1 cellular context compared by ENCODE assay signal in genomic region chr19:54115071-54116063, GRCh38.
TF ChIP-seq lines count a peak whose summit lies in the region.

Gene PRPF31, plus strand, starts transcription at chr19:54115754. Its CDS starts 2,525 bp downstream, at chr19:54118279.
Gene TFPT, minus strand, starts transcription at chr19:54115657. Its CDS starts 388 bp downstream, at chr19:54115269.

TF ChIP-seq in HepG2, 621 proteins besides CTCF, POLR2A, EP300 and RAD21 (continued from another document and continues in another):
- TF ChIP-seq ZNF639 (CRISPR knock-in tag; conservative IDR thresholded peaks at IDR 0.05): peak; percentile 86
- TF ChIP-seq ZNF777 (CRISPR knock-in tag; IDR thresholded peaks at IDR 0.05): no peak
- no peak for TF ChIP-seq SOX13 (IDR thresholded peaks at IDR 0.05)
- TF ChIP-seq SOX13 (CRISPR knock-in tag; conservative IDR thresholded peaks at IDR 0.05 in 1 of 2, IDR thresholded peaks at IDR 0.05 in 1 of 2): no peak; a peak in 2 of 4 replicates
- no peak; the same call in 1 of the 2 replicates for TF ChIP-seq CAMTA2 (CRISPR knock-in tag; IDR thresholded peaks at IDR 0.05; ENCODE audit: borderline replicate concordance)
- no peak for TF ChIP-seq EED (CRISPR knock-in tag; IDR thresholded peaks at IDR 0.05)
- TF ChIP-seq ZNF878 (CRISPR knock-in tag; IDR thresholded peaks at IDR 0.05): no peak; the same call in 1 of the 2 replicates
- 0 out of 2 replicates have a peak, but pooled peaks have one; percentile 42 for TF ChIP-seq ZNF136 (CRISPR knock-in tag; IDR thresholded peaks at IDR 0.05; ENCODE audit: low read depth)
- TF ChIP-seq TFDP2 (CRISPR knock-in tag; IDR thresholded peaks at IDR 0.05): peak; percentile 75; the same call in 1 of the 2 replicates
- TF ChIP-seq DDIT3 (CRISPR knock-in tag; IDR thresholded peaks at IDR 0.05): no peak
- TF ChIP-seq ARID5B (CRISPR knock-in tag; IDR thresholded peaks at IDR 0.05): peak; percentile 25; the same call in 1 of the 2 replicates
- no peak for TF ChIP-seq NR3C1 (CRISPR knock-in tag; IDR thresholded peaks at IDR 0.05)
- no peak for TF ChIP-seq ZNF264 (CRISPR knock-in tag; IDR thresholded peaks at IDR 0.05)
- peak; percentile 84 for TF ChIP-seq ARID3A (IDR thresholded peaks at IDR 0.05; ENCODE audit: low read depth, low read length)
- TF ChIP-seq THAP11 (CRISPR knock-in tag; IDR thresholded peaks at IDR 0.05): peak; percentile 99
- no peak; the same call in 1 of the 2 replicates for TF ChIP-seq PAWR (CRISPR knock-in tag; IDR thresholded peaks at IDR 0.05; ENCODE audit: borderline replicate concordance)
- peak; percentile 54; the same call in 1 of the 2 replicates for TF ChIP-seq IKZF5 (CRISPR knock-in tag; IDR thresholded peaks at IDR 0.05)
- TF ChIP-seq SNAPC5 (CRISPR knock-in tag; IDR thresholded peaks at IDR 0.05; ENCODE audit: borderline replicate concordance): no peak
- TF ChIP-seq PLSCR1 (CRISPR knock-in tag; IDR thresholded peaks at IDR 0.05; ENCODE audit: borderline replicate concordance): no peak
- TF ChIP-seq SMAD1 (CRISPR knock-in tag; IDR thresholded peaks at IDR 0.05; ENCODE audit: borderline replicate concordance, low read depth): peak; percentile 88
- TF ChIP-seq ZNF550 (CRISPR knock-in tag; IDR thresholded peaks at IDR 0.05; ENCODE audit: borderline replicate concordance): no peak
- TF ChIP-seq BRF2 (CRISPR knock-in tag; IDR thresholded peaks at IDR 0.05): no peak
- no peak for TF ChIP-seq ZNF646 (CRISPR knock-in tag; IDR thresholded peaks at IDR 0.05)
- no peak for TF ChIP-seq SMC3 (IDR thresholded peaks at IDR 0.05; ENCODE audit: low read length)
- TF ChIP-seq PBX2 (CRISPR knock-in tag; IDR thresholded peaks at IDR 0.05): no peak
- TF ChIP-seq NFE2L2 (IDR thresholded peaks at IDR 0.05; ENCODE audit: low read length): no peak
- TF ChIP-seq AGO2 (optimal IDR thresholded peaks at IDR 0.05; ENCODE audit: low read depth, low read length): peak; percentile 67
- TF ChIP-seq TEF (CRISPR knock-in tag; IDR thresholded peaks at IDR 0.05): no peak
- peak; percentile 40; the same call in 1 of the 2 replicates for TF ChIP-seq ZNF563 (CRISPR knock-in tag; IDR thresholded peaks at IDR 0.05)
- TF ChIP-seq JUN (CRISPR knock-in tag; IDR thresholded peaks at IDR 0.05): peak; percentile 67; the same call in 1 of the 2 replicates
- TF ChIP-seq POLR2G (IDR thresholded peaks at IDR 0.05; ENCODE audit: low read depth, low read length): peak; percentile 94
- TF ChIP-seq BATF2 (CRISPR knock-in tag; IDR thresholded peaks at IDR 0.05): no peak
- TF ChIP-seq NFKBIZ (CRISPR knock-in tag; IDR thresholded peaks at IDR 0.05): peak; percentile 73; the same call in 1 of the 2 replicates
- TF ChIP-seq ZZZ3 (CRISPR knock-in tag; IDR thresholded peaks at IDR 0.05; ENCODE audit: borderline replicate concordance): peak; percentile 98
